Comparison of ENCODE assay signal across 26 cellular contexts in the genomic region with DNA sequence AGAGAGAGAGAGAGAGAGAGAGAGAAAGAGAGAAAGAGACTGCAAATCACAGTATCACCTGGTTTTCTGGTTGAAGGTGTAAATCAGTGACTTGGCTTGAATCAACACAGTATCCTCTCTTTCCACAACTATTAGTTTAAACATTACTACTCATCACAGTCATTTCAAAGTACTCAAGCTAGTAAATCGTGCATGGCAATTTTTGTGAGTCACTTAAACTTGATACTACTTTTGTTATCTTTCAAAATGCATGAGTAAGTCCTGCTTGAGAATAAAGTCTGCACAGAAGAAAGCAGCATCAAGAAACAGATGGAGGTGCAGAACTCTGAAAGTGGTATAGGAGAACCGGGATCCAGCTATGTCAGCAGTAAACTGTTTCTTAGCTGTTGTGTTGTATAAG.
"Had no signal": no experiment of that assay in that cellular context is flagged by ENCODE, and none has a peak within 500 bp of the region (broad histone marks: within the 10 kb centered on the region; RNA-seq: fewer than 3 reads in every experiment).

No MANE protein-coding gene starts in this region.

- DNase-seq: hypothalamus; immature natural killer cell; kidney; left colon; left lung; lower lobe of right lung; mammary epithelial cell; mesenchymal stem cell; naive thymus-derived CD8-positive, alpha-beta T cell; nucleus accumbens; pancreas; posterior cingulate gyrus; retina; right cardiac atrium; small intestine; spleen; stimulated activated CD4-positive, alpha-beta T cell treated with anti-CD3 and anti-CD28 coated beads, Interleukin-4, amount 100 ng/mL, for 24 hours; stimulated activated naive CD4-positive, alpha-beta T cell; tibial artery; trophoblast cell; upper lobe of right lung had no signal

- ATAC-seq: left colon; left lung; lower lobe of right lung; naive thymus-derived CD8-positive, alpha-beta T cell; pancreas; right cardiac atrium; sciatic nerve; stimulated activated effector memory CD8-positive, alpha-beta T cell treated with anti-CD3 and anti-CD28 coated beads, Interleukin-12 subunit alpha, Interleukin-12 subunit beta, amount 100 ng/mL, for 72 hours; upper lobe of right lung had no signal

- H3K27me3 ChIP-seq: left lung, pancreas, spleen, suprapubic skin, tibial artery, upper lobe of right lung had no signal

- H3K4me3 ChIP-seq: left lung, lower lobe of right lung, pancreas, prostate gland, spleen, suprapubic skin, thoracic aorta, tibial artery, upper lobe of right lung had no signal

- H3K27ac ChIP-seq: left lung, lower lobe of right lung, pancreas, prostate gland, spleen, suprapubic skin, thoracic aorta, tibial artery, upper lobe of right lung had no signal

- H3K36me3 ChIP-seq: left lung, lower lobe of right lung, pancreas, prostate gland, spleen, suprapubic skin, thoracic aorta, tibial artery, upper lobe of right lung had no signal
